ENCODE assay signal across 17 cellular contexts in the genomic region with DNA sequence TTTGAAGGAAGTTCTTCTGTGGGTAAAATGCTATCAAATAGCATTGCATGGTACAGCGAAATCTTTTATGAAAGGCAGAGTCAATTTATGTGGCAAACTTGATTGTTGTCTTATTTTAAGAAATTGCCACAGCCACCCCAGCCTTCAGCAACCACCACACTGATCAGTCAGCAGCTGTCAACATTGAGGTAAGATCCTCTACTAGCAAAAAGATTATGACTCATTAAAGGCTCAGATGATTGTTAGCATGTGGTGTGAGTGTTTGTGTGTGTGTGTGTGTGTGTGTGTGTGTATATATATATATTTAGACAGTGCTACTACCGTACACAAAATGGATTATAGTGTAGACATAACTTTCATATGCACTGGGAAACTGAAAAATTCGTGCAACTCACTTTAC. TPM values are rescaled to one million over a fixed set of nuclear protein-coding genes. Genes with fewer than 3 reads are reported as not detected.
DNase-seq lines count a peak whose midpoint lies in the region; FAIRE-seq and TF ChIP-seq lines count a peak whose summit lies in the region.
"Had no signal": no experiment of that assay in that cellular context is flagged by ENCODE, and none has a peak within 500 bp of the region (broad histone marks: within the 10 kb centered on the region; RNA-seq: fewer than 3 reads in every experiment).

No MANE protein-coding gene starts in this region.

- H3K4me1 Mint-ChIP-seq in activated CD4-positive, alpha-beta memory T cell treated with anti-CD3 and anti-CD28 coated beads for 36 hours (ENCODE audit: low read depth): peaks cover 18% of the 10 kb centered on the region
- peaks cover 15% of the 10 kb centered on the region for H3K4me1 Mint-ChIP-seq in activated CD4-positive, alpha-beta memory T cell treated with anti-CD3 and anti-CD28 coated beads, Interleukin-2, amount 10 ng/mL, durations not matched to agents 7 days and 5 days
- H3K4me1 Mint-ChIP-seq in astrocyte (ENCODE audit: low read depth, unreplicated experiment): peaks cover 3% of the 10 kb centered on the region

- H3K14ac ChIP-seq in neuronal stem cell (ENCODE audit: low read length): no peak overlapping the region

- H4K8ac ChIP-seq in neuronal stem cell (ENCODE audit: low read depth, low read length): no peak overlapping the region

- H2BK120ac ChIP-seq in neuronal stem cell (ENCODE audit: low read depth, low read length): no peak overlapping the region

- no peak for TF ChIP-seq POLR2A in uterus (IDR thresholded peaks at IDR 0.05)

- H4K20me1 ChIP-seq in astrocyte (ENCODE audit: insufficient read depth, low read length) (peaks cover 63% of the 10 kb centered on the region), smooth muscle cell (ENCODE audit: low read depth) (peaks cover 43% of the 10 kb centered on the region)

- no peak overlapping the region for H3K4ac ChIP-seq in neuronal stem cell (ENCODE audit: low read length)

- H3K36me3 Mint-ChIP-seq in activated CD4-positive, alpha-beta memory T cell treated with anti-CD3 and anti-CD28 coated beads for 36 hours: peaks cover 41% of the 10 kb centered on the region
- H3K36me3 Mint-ChIP-seq in activated CD4-positive, alpha-beta memory T cell treated with anti-CD3 and anti-CD28 coated beads, Interleukin-2, amount 10 ng/mL, durations not matched to agents 7 days and 5 days (ENCODE audit: low read depth): peaks cover 53% of the 10 kb centered on the region
- peaks cover 27% of the 10 kb centered on the region for H3K36me3 Mint-ChIP-seq in astrocyte (ENCODE audit: low read depth, unreplicated experiment)

- H3K9me3 ChIP-seq in astrocyte (ENCODE audit: insufficient read depth, low read depth, low read length) (peaks cover 2% of the 10 kb centered on the region), uterus (no peaks in the 10 kb centered on the region), smooth muscle cell (replicated peaks; ENCODE audit: low read depth) (no peaks in the 10 kb centered on the region), neuronal stem cell (replicated peaks in 1 of 2; ENCODE audit: control insufficient read depth in 2 of 2, insufficient read depth in 1 of 2, low read depth in 1 of 2, low read length in 2 of 2) (peaks cover 5 to 38% of the 10 kb centered on the region in 2 donors)

- H3K9ac ChIP-seq in astrocyte (ENCODE audit: low read length): no peak overlapping the region
- no peak overlapping the region for H3K9ac ChIP-seq in smooth muscle cell (ENCODE audit: low read depth)
- H3K9ac ChIP-seq in neuronal stem cell (ENCODE audit: low read depth, low read length, poor library complexity): no peak overlapping the region

- no peak overlapping the region for H2AFZ ChIP-seq in astrocyte (ENCODE audit: low read depth, low read length)
- H2AFZ ChIP-seq in smooth muscle cell (ENCODE audit: low read depth): no peak overlapping the region
- H2AFZ ChIP-seq in neuronal stem cell (ENCODE audit: low read length): no peak overlapping the region

- CTCF ChIA-PET in activated CD4-positive, alpha-beta memory T cell treated with anti-CD3 and anti-CD28 coated beads for 36 hours (lab: Charles Lee): no interaction called here
- CTCF ChIA-PET in activated CD4-positive, alpha-beta memory T cell treated with anti-CD3 and anti-CD28 coated beads, Interleukin-2, amount 10 ng/mL, durations not matched to agents 7 days and 5 days (lab: Charles Lee): no interaction called here

- no peaks in the 10 kb centered on the region for H3K27me3 Mint-ChIP-seq in activated CD4-positive, alpha-beta memory T cell treated with anti-CD3 and anti-CD28 coated beads for 36 hours
- no peaks in the 10 kb centered on the region for H3K27me3 Mint-ChIP-seq in activated CD4-positive, alpha-beta memory T cell treated with anti-CD3 and anti-CD28 coated beads, Interleukin-2, amount 10 ng/mL, durations not matched to agents 7 days and 5 days
- H3K27me3 Mint-ChIP-seq in astrocyte (ENCODE audit: low read depth, unreplicated experiment): no peaks in the 10 kb centered on the region

- H3K4me3 ChIP-seq in astrocyte (ENCODE audit: insufficient read depth, low read depth, low read length) (no peak overlapping the region), uterus (no peak overlapping the region), smooth muscle cell (no peak overlapping the region), neuronal stem cell (ENCODE audit: low read length in 2 of 2) (no peak overlapping the region)
- H3K4me3 ChIP-seq: lower lobe of right lung, SK-N-MC had no signal

- peak; percentile 21 for DNase-seq in activated CD4-positive, alpha-beta memory T cell treated with anti-CD3 and anti-CD28 coated beads for 36 hours
- no peak for DNase-seq in activated CD4-positive, alpha-beta memory T cell treated with anti-CD3 and anti-CD28 coated beads, Interleukin-2, amount 10 ng/mL, durations not matched to agents 7 days and 5 days
- DNase-seq in Kasumi-1 (lab: John Stamatoyannopoulos, UW): peak; percentile 15 to 30
- peak; percentile 43 for DNase-seq in astrocyte (ENCODE audit: low read depth)
- peak; percentile 91 for DNase-seq in myocyte (ENCODE audit: low read depth)
- no peak for DNase-seq in uterus
- no peak for DNase-seq in smooth muscle cell (lab: John Stamatoyannopoulos, UW; ENCODE audit: unreplicated experiment)
- no peak for DNase-seq in neuronal stem cell (ENCODE audit: low spot score)
- DNase-seq: activated T-cell treated with anti-CD3 and anti-CD28 coated beads for 4 hours, COR-L47, H7, lower lobe of right lung, NCI-H1048, small intestine had no signal

- H3K4me3 Mint-ChIP-seq in activated CD4-positive, alpha-beta memory T cell treated with anti-CD3 and anti-CD28 coated beads for 36 hours: no peak overlapping the region
- no peak overlapping the region for H3K4me3 Mint-ChIP-seq in activated CD4-positive, alpha-beta memory T cell treated with anti-CD3 and anti-CD28 coated beads, Interleukin-2, amount 10 ng/mL, durations not matched to agents 7 days and 5 days
- H3K4me3 Mint-ChIP-seq in astrocyte (ENCODE audit: unreplicated experiment): no peak overlapping the region

- H3K4me1 ChIP-seq in astrocyte (ENCODE audit: insufficient read depth, low read length): no peaks in the 10 kb centered on the region
- H3K4me1 ChIP-seq in uterus: peaks cover 0 to 14% of the 10 kb centered on the region in 2 donors
- no peaks in the 10 kb centered on the region for H3K4me1 ChIP-seq in smooth muscle cell (ENCODE audit: low read depth)
- no peaks in the 10 kb centered on the region for H3K4me1 ChIP-seq in neuronal stem cell (ENCODE audit: control insufficient read depth in 2 of 2, insufficient read depth in 1 of 2, low read depth in 1 of 2, low read length in 2 of 2)

- no peak overlapping the region for H4K91ac ChIP-seq in neuronal stem cell (ENCODE audit: low read depth, low read length, poor library complexity)

- no peak overlapping the region for H2AK5ac ChIP-seq in neuronal stem cell (ENCODE audit: low read depth, low read length)

- intact Hi-C loops in activated CD4-positive, alpha-beta memory T cell treated with anti-CD3 and anti-CD28 coated beads for 36 hours (cut with micrococcal nuclease): no loop called here
- intact Hi-C loops in uterus (cut with DNase I; ENCODE audit: low total_unique reads): no loop called here

- H3K27me3 ChIP-seq in astrocyte (ENCODE audit: insufficient read depth, low read length) (no peaks in the 10 kb centered on the region), uterus (no peaks in the 10 kb centered on the region), smooth muscle cell (ENCODE audit: low read depth) (no peaks in the 10 kb centered on the region), neuronal stem cell (ENCODE audit: control insufficient read depth in 3 of 3, insufficient read depth in 3 of 3, low read depth in 1 of 3, low read length in 3 of 3) (no peaks in the 10 kb centered on the region)

- no peak overlapping the region for H3K18ac ChIP-seq in neuronal stem cell (ENCODE audit: low read length)

- peaks cover 46% of the 10 kb centered on the region for H3K79me2 ChIP-seq in astrocyte (ENCODE audit: insufficient read depth, low read length)
- H3K79me2 ChIP-seq in smooth muscle cell (ENCODE audit: low read depth): peaks cover 72% of the 10 kb centered on the region

- no peak overlapping the region for H2BK15ac ChIP-seq in neuronal stem cell (ENCODE audit: low read length)

- H3K27ac ChIP-seq in astrocyte (ENCODE audit: low read depth, low read length): no peak overlapping the region
- H3K27ac ChIP-seq in uterus: no peak overlapping the region
- H3K27ac ChIP-seq in smooth muscle cell (ENCODE audit: low read depth): no peak overlapping the region
- H3K27ac ChIP-seq in neuronal stem cell (replicated peaks; ENCODE audit: low read length): no peak overlapping the region
- H3K27ac ChIP-seq: lower lobe of right lung, SK-N-MC had no signal

- no peak overlapping the region for H3K4me2 ChIP-seq in astrocyte (ENCODE audit: low read length)
- H3K4me2 ChIP-seq in smooth muscle cell: no peak overlapping the region
- H3K4me2 ChIP-seq in neuronal stem cell (ENCODE audit: insufficient read depth, low read length, poor library complexity, severe bottlenecking): no peak overlapping the region

- 86% methylated on average over 3 of the region's 3 CpGs for WGBS in smooth muscle cell (ENCODE audit: low lambda C conversion rate)
- no CpG with 5 or more reads among the region's 3 CpGs for WGBS in neuronal stem cell (ENCODE audit: extremely low coverage in 2 of 2, insufficient read length in 2 of 2, insufficient replicate concordance in 1 of 2), 2 donors

- no peaks in the 10 kb centered on the region for H3F3A ChIP-seq in smooth muscle cell (ENCODE audit: low read depth)

- TF ChIP-seq CTCF in astrocyte (IDR thresholded peaks at IDR 0.05; ENCODE audit: insufficient read depth, low read depth, low read length) (no peak), uterus (IDR thresholded peaks at IDR 0.05) (no peak), smooth muscle cell (IDR thresholded peaks at IDR 0.05; ENCODE audit: borderline replicate concordance, insufficient read depth, poor library complexity, severe bottlenecking) (no peak)

- H3K9me3 Mint-ChIP-seq in activated CD4-positive, alpha-beta memory T cell treated with anti-CD3 and anti-CD28 coated beads for 36 hours: peaks cover 3% of the 10 kb centered on the region
- H3K9me3 Mint-ChIP-seq in activated CD4-positive, alpha-beta memory T cell treated with anti-CD3 and anti-CD28 coated beads, Interleukin-2, amount 10 ng/mL, durations not matched to agents 7 days and 5 days: peaks cover 3% of the 10 kb centered on the region
- peaks cover 12% of the 10 kb centered on the region for H3K9me3 Mint-ChIP-seq in astrocyte (ENCODE audit: unreplicated experiment)

- no peak overlapping the region for H3K23ac ChIP-seq in neuronal stem cell (ENCODE audit: low read depth, low read length, poor library complexity)

- H3K36me3 ChIP-seq in astrocyte (ENCODE audit: insufficient read depth, low read length) (peaks cover 19% of the 10 kb centered on the region), uterus (no peaks in the 10 kb centered on the region), smooth muscle cell (ENCODE audit: low read depth) (peaks cover 26% of the 10 kb centered on the region), neuronal stem cell (replicated peaks in 1 of 2; ENCODE audit: control insufficient read depth in 2 of 2, insufficient read depth in 2 of 2, low read length in 2 of 2) (peaks cover 12 to 63% of the 10 kb centered on the region in 2 donors)

- H3K79me1 ChIP-seq in neuronal stem cell (ENCODE audit: low read depth, low read length): no peaks in the 10 kb centered on the region

- no peak overlapping the region for H2BK5ac ChIP-seq in neuronal stem cell (ENCODE audit: low read length)

- H3K27ac Mint-ChIP-seq in activated CD4-positive, alpha-beta memory T cell treated with anti-CD3 and anti-CD28 coated beads for 36 hours: no peak overlapping the region
- no peak overlapping the region for H3K27ac Mint-ChIP-seq in activated CD4-positive, alpha-beta memory T cell treated with anti-CD3 and anti-CD28 coated beads, Interleukin-2, amount 10 ng/mL, durations not matched to agents 7 days and 5 days
- no peak overlapping the region for H3K27ac Mint-ChIP-seq in astrocyte (ENCODE audit: unreplicated experiment)

- no peak for FAIRE-seq in astrocyte (lab: Jason Lieb, UNC)
- FAIRE-seq: endometrium, small intestine had no signal

- POLR2A ChIA-PET in activated CD4-positive, alpha-beta memory T cell treated with anti-CD3 and anti-CD28 coated beads for 36 hours (lab: Charles Lee): no interaction called here
- POLR2A ChIA-PET in activated CD4-positive, alpha-beta memory T cell treated with anti-CD3 and anti-CD28 coated beads, Interleukin-2, amount 10 ng/mL, durations not matched to agents 7 days and 5 days (lab: Charles Lee): interaction anchor here (1.0 kb wide), 1 partner anchor 19 kb away, joined by 3 read pairs; no protein-coding TSS in a partner anchor

- no peak overlapping the region for H2BK12ac ChIP-seq in neuronal stem cell (ENCODE audit: low read length)

RNA-seq across cellular contexts. Expression of a gene that starts 20.1 kb away (rescaled TPM):
- 10 to 100 TPM; 36.5 to 38.4 TPM for total RNA-seq in activated CD4-positive, alpha-beta memory T cell treated with anti-CD3 and anti-CD28 coated beads for 36 hours
- 10 to 100 TPM; 25.3 to 27.8 TPM for total RNA-seq in activated CD4-positive, alpha-beta memory T cell treated with anti-CD3 and anti-CD28 coated beads, Interleukin-2, amount 10 ng/mL, durations not matched to agents 7 days and 5 days
- total RNA-seq in astrocyte: 35.6 and 36.4 TPM in 2 replicates
- 55.9 and 80.2 TPM in 2 replicates for total RNA-seq in myocyte
- 49.7 TPM for polyA plus RNA-seq in myocyte (2012)
- 10 to 100 TPM; 42.5 to 89.1 (median 44.6) TPM for total RNA-seq in uterus
- total RNA-seq in smooth muscle cell: 55.6 and 76.3 TPM in 2 replicates
- polyA plus RNA-seq in smooth muscle cell: 43.6 and 50.9 TPM in 2 replicates
- polyA plus RNA-seq in neuronal stem cell (2013, experiment 1 of 2): 36.5 TPM
- polyA plus RNA-seq in neuronal stem cell (2013, experiment 2 of 2): 32.9 TPM

RNA-seq across cellular contexts. Expression of a gene that starts 27.8 kb away (rescaled TPM):
- total RNA-seq in activated CD4-positive, alpha-beta memory T cell treated with anti-CD3 and anti-CD28 coated beads for 36 hours: not detected
- not detected for total RNA-seq in activated CD4-positive, alpha-beta memory T cell treated with anti-CD3 and anti-CD28 coated beads, Interleukin-2, amount 10 ng/mL, durations not matched to agents 7 days and 5 days
- total RNA-seq in astrocyte (1.0 and 1.1 TPM in 2 replicates), myocyte (not detected in 2 replicates), uterus (1 to 10 TPM in 1 of 4 donors, under 1 TPM in 1, not detected in 2; 0.73 to 1.2 TPM), smooth muscle cell (0.67 and 3.9 TPM in 2 replicates)
- not detected for polyA plus RNA-seq in myocyte (2012)
- 3.9 and 5.7 TPM in 2 replicates for polyA plus RNA-seq in smooth muscle cell
- polyA plus RNA-seq in neuronal stem cell (2013, experiment 1 of 2): 0.03 TPM
- polyA plus RNA-seq in neuronal stem cell (2013, experiment 2 of 2): 0.03 TPM
- total RNA-seq: A673 had no signal

Comparison
In these comparisons a context has a peak if more than half of its experiments do, and no peak if none do; other contexts are left out.
1. DNase-seq: peak in activated CD4-positive, alpha-beta memory T cell treated with anti-CD3 and anti-CD28 coated beads for 36 hours (single experiment), Kasumi-1 (2 of 2), astrocyte (single experiment) and myocyte (single experiment); none in activated CD4-positive, alpha-beta memory T cell treated with anti-CD3 and anti-CD28 coated beads, Interleukin-2, amount 10 ng/mL, durations not matched to agents 7 days and 5 days (single experiment), uterus (0 of 2), smooth muscle cell (single experiment) and neuronal stem cell (single experiment).